In the genomic region with DNA sequence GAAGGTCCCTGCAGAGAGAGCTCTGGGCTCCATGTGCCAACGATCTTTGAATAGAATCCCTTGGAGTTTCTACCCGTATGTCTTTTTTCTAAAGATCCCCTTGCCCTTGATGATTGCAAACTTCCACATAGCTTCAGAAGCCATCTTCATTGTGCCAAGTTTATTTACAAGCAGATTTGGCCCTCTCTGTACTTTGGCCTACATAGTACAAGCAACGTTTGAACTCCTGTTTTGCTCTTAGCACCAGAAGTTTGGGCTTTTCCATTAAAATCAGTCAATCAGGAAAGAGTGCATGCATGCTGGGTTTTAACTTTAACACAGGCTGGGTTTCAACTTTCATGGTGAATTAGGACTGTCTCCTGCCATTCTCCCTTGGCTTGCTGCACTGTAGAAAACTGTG, we compare ENCODE assay signal across 22 cellular contexts.
"Had no signal": no experiment of that assay in that cellular context is flagged by ENCODE, and none has a peak within 500 bp of the region (broad histone marks: within the 10 kb centered on the region; RNA-seq: fewer than 3 reads in every experiment).

No MANE protein-coding gene starts in this region.

- H3K4me3 Mint-ChIP-seq: activated CD4-positive, alpha-beta memory T cell treated with anti-CD3 and anti-CD28 coated beads, Interleukin-2, amount 10 ng/mL, durations not matched to agents 7 days and 5 days; activated CD4-positive, alpha-beta T cell treated with anti-CD3 and anti-CD28 coated beads, Interleukin-2, amount 10 ng/mL, durations not matched to agents 24 days and 14 days; activated naive CD4-positive, alpha-beta T cell treated with anti-CD3 and anti-CD28 coated beads, Interleukin-2, amount 10 ng/mL, durations not matched to agents 7 days and 5 days; activated T-cell treated with anti-CD3 and anti-CD28 coated beads, Interleukin-2, amount 50 U/mL, for 72 hours; dendritic cell treated with granulocyte-macrophage colony-stimulating factor and Interleukin-4, amounts not matched to agents 40 ng/mL and 50 ng/mL, for 4 days; mesothelial cell of epicardium; naive thymus-derived CD8-positive, alpha-beta T cell; stimulated activated effector memory CD8-positive, alpha-beta T cell treated with anti-CD3 and anti-CD28 coated beads, Interleukin-12 subunit alpha, Interleukin-12 subunit beta, amount 100 ng/mL, for 72 hours; T-helper 17 cell had no signal

- H3K9me3 ChIP-seq: body of pancreas, left lung, stomach, suprapubic skin, transverse colon, uterus had no signal

- H3K27me3 Mint-ChIP-seq: activated CD4-positive, alpha-beta memory T cell treated with anti-CD3 and anti-CD28 coated beads, Interleukin-2, amount 10 ng/mL, durations not matched to agents 7 days and 5 days; activated CD4-positive, alpha-beta T cell treated with anti-CD3 and anti-CD28 coated beads, Interleukin-2, amount 10 ng/mL, durations not matched to agents 24 days and 14 days; activated naive CD4-positive, alpha-beta T cell treated with anti-CD3 and anti-CD28 coated beads, Interleukin-2, amount 10 ng/mL, durations not matched to agents 7 days and 5 days; dendritic cell treated with granulocyte-macrophage colony-stimulating factor and Interleukin-4, amounts not matched to agents 40 ng/mL and 50 ng/mL, for 4 days; naive thymus-derived CD8-positive, alpha-beta T cell; T-helper 17 cell had no signal

- H3K36me3 Mint-ChIP-seq: activated naive CD4-positive, alpha-beta T cell treated with anti-CD3 and anti-CD28 coated beads, Interleukin-2, amount 10 ng/mL, durations not matched to agents 7 days and 5 days; naive thymus-derived CD8-positive, alpha-beta T cell; stimulated activated effector memory CD8-positive, alpha-beta T cell treated with anti-CD3 and anti-CD28 coated beads, Interleukin-12 subunit alpha, Interleukin-12 subunit beta, amount 100 ng/mL, for 72 hours had no signal

- H3K36me3 ChIP-seq: left lung, stomach, suprapubic skin, transverse colon, uterus had no signal

- H3K4me3 ChIP-seq: body of pancreas, left lung, stomach, suprapubic skin, transverse colon, uterus had no signal

- H3K9me3 Mint-ChIP-seq: activated CD4-positive, alpha-beta T cell treated with anti-CD3 and anti-CD28 coated beads, Interleukin-2, amount 10 ng/mL, durations not matched to agents 24 days and 14 days; dendritic cell treated with granulocyte-macrophage colony-stimulating factor and Interleukin-4, amounts not matched to agents 40 ng/mL and 50 ng/mL, for 4 days; naive thymus-derived CD8-positive, alpha-beta T cell; stimulated activated effector memory CD8-positive, alpha-beta T cell treated with anti-CD3 and anti-CD28 coated beads, Interleukin-12 subunit alpha, Interleukin-12 subunit beta, amount 100 ng/mL, for 72 hours had no signal

- H3K27ac ChIP-seq: body of pancreas, left lung, stomach, suprapubic skin, transverse colon, uterus had no signal

- DNase-seq: activated CD4-positive, alpha-beta memory T cell treated with anti-CD3 and anti-CD28 coated beads, Interleukin-2, amount 10 ng/mL, durations not matched to agents 7 days and 5 days; activated CD4-positive, alpha-beta T cell treated with anti-CD3 and anti-CD28 coated beads, Interleukin-2, amount 10 ng/mL, durations not matched to agents 24 days and 14 days; activated effector memory CD4-positive, alpha-beta T cell treated with Interleukin-2 at 50 U/mL for 16 hours; activated naive CD4-positive, alpha-beta T cell treated with anti-CD3 and anti-CD28 coated beads, Interleukin-2, amount 10 ng/mL, durations not matched to agents 7 days and 5 days; activated T-cell treated with anti-CD3 and anti-CD28 coated beads, Interleukin-2, amount 50 U/mL, for 72 hours; body of pancreas; effector CD4-positive, alpha-beta T cell; erythroblast; foreskin fibroblast; left lung; naive thymus-derived CD8-positive, alpha-beta T cell; small intestine; stimulated activated CD4-positive, alpha-beta T cell treated with anti-CD3 and anti-CD28 coated beads, Interleukin-2, amount 100 ng/mL, for 24 hours; stomach; T-helper 17 cell; transverse colon; uterus had no signal

- H3K4me1 ChIP-seq: left lung, uterus had no signal

- H3K4me1 Mint-ChIP-seq: activated CD4-positive, alpha-beta memory T cell treated with anti-CD3 and anti-CD28 coated beads, Interleukin-2, amount 10 ng/mL, durations not matched to agents 7 days and 5 days; activated CD4-positive, alpha-beta T cell treated with anti-CD3 and anti-CD28 coated beads, Interleukin-2, amount 10 ng/mL, durations not matched to agents 24 days and 14 days; activated naive CD4-positive, alpha-beta T cell treated with anti-CD3 and anti-CD28 coated beads, Interleukin-2, amount 10 ng/mL, durations not matched to agents 7 days and 5 days; naive thymus-derived CD8-positive, alpha-beta T cell; T-helper 17 cell had no signal

- H3K27ac Mint-ChIP-seq: activated CD4-positive, alpha-beta memory T cell treated with anti-CD3 and anti-CD28 coated beads, Interleukin-2, amount 10 ng/mL, durations not matched to agents 7 days and 5 days; activated CD4-positive, alpha-beta T cell treated with anti-CD3 and anti-CD28 coated beads, Interleukin-2, amount 10 ng/mL, durations not matched to agents 24 days and 14 days; activated naive CD4-positive, alpha-beta T cell treated with anti-CD3 and anti-CD28 coated beads, Interleukin-2, amount 10 ng/mL, durations not matched to agents 7 days and 5 days; activated T-cell treated with anti-CD3 and anti-CD28 coated beads, Interleukin-2, amount 50 U/mL, for 72 hours; dendritic cell treated with granulocyte-macrophage colony-stimulating factor and Interleukin-4, amounts not matched to agents 40 ng/mL and 50 ng/mL, for 4 days; mesothelial cell of epicardium; naive thymus-derived CD8-positive, alpha-beta T cell; stimulated activated effector memory CD8-positive, alpha-beta T cell treated with anti-CD3 and anti-CD28 coated beads, Interleukin-12 subunit alpha, Interleukin-12 subunit beta, amount 100 ng/mL, for 72 hours; T-helper 17 cell had no signal

- ATAC-seq: activated T-cell treated with anti-CD3 and anti-CD28 coated beads, Interleukin-2, amount 50 U/mL, for 72 hours; body of pancreas; left lung; naive thymus-derived CD8-positive, alpha-beta T cell; sciatic nerve; stimulated activated effector memory CD8-positive, alpha-beta T cell treated with anti-CD3 and anti-CD28 coated beads, Interleukin-12 subunit alpha, Interleukin-12 subunit beta, amount 100 ng/mL, for 72 hours; T-helper 17 cell had no signal

- H3K27me3 ChIP-seq: body of pancreas, left lung, stomach, suprapubic skin, transverse colon, uterus had no signal
